ENCODE assay signal across 20 cellular contexts in genomic region chr16:67148656-67149275, GRCh38. TPM values are rescaled to one million over a fixed set of nuclear protein-coding genes. Genes with fewer than 3 reads are reported as not detected.
DNase-seq lines count a peak whose midpoint lies in the region; ATAC-seq, FAIRE-seq and TF ChIP-seq lines count a peak whose summit lies in the region.
"Had no signal": no experiment of that assay in that cellular context is flagged by ENCODE, and none has a peak within 500 bp of the region (broad histone marks: within the 10 kb centered on the region; RNA-seq: fewer than 3 reads in every experiment).

No MANE protein-coding gene starts in this region.

- no peak for FAIRE-seq in HepG2 (lab: Jason Lieb, UNC)
- FAIRE-seq: endometrium had no signal

- peaks cover 9% of the 10 kb centered on the region; the same call in 1 of the 2 replicates for H4K20me1 ChIP-seq in HepG2 (ENCODE audit: insufficient read depth, low read length)

- H3K4me2 ChIP-seq in HepG2 (ENCODE audit: low read depth, low read length), result no peak overlapping the region

- 90% methylated on average over 10 of the region's 11 CpGs for WGBS in HepG2 (ENCODE audit: low lambda C conversion rate)
- 91 to 95% (median 94%) methylated on average over 4 to 11 of the region's 11 CpGs for WGBS in spleen, 5 donors

- TF ChIP-seq CTCF in WTC11 (IDR thresholded peaks at IDR 0.05) (no peak), HepG2 (CRISPR knock-in tag; IDR thresholded peaks at IDR 0.05) (no peak), spleen (IDR thresholded peaks at IDR 0.05 in 8 of 11, conservative IDR thresholded peaks at IDR 0.05 in 3 of 11) (no peak)

- H3K4me3 ChIP-seq in HepG2 (replicated peaks in 1 of 3; ENCODE audit: insufficient read depth in 1 of 3, low read depth in 2 of 3, low read length in 3 of 3) (no peak overlapping the region), spleen (no peak overlapping the region)

- TF ChIP-seq POLR2A in HepG2 (IDR thresholded peaks at IDR 0.05; ENCODE audit: insufficient read depth in 1 of 2, low read depth in 2 of 2, low read length in 2 of 2), result no peak
- no peak for TF ChIP-seq POLR2A in spleen (IDR thresholded peaks at IDR 0.05)

- in situ Hi-C loops in HepG2 (cut with HindIII; ENCODE audit: extremely low pct_ligation_motif_present, low pct_unique_long_range_greater_than_20kb), result no loop called here

- no peaks in the 10 kb centered on the region for H3K79me2 ChIP-seq in HepG2 (ENCODE audit: insufficient read depth, low read length)

- CTCF ChIA-PET in WTC11 (lab: Charles Lee) (interaction anchor here (0.6 to 15.3 kb wide), 8 partner anchors 10 to 192 kb away, joined by 3 to 386 read pairs (median 12); partner anchors contain the start of genes CES3, HSF4 and NOL3), HepG2 (lab: Yijun Ruan, JAX; ENCODE audit: low intra/inter-chr PET ratio, low total read pairs) (no interaction called here)

- peak overlapping the region; percentile 47 to 49 for H3K4me3 Mint-ChIP-seq in activated T-cell treated with anti-CD3 and anti-CD28 coated beads, Interleukin-2, amount 50 U/mL, for 72 hours
- peak overlapping the region; percentile 48; the same call in 1 of the 2 replicates for H3K4me3 Mint-ChIP-seq in WTC11
- H3K4me3 Mint-ChIP-seq: memory B cell had no signal

- H3K4me1 Mint-ChIP-seq in activated T-cell treated with anti-CD3 and anti-CD28 coated beads, Interleukin-2, amount 50 U/mL, for 72 hours (ENCODE audit: low read depth), result peaks cover 15% of the 10 kb centered on the region
- peaks cover 8% of the 10 kb centered on the region for H3K4me1 Mint-ChIP-seq in WTC11

- H3K9ac ChIP-seq in HepG2 (ENCODE audit: insufficient read depth, low read depth, low read length), result no peak overlapping the region

- intact Hi-C loops in HepG2 (cut with micrococcal nuclease; ENCODE audit: unreplicated experiment) (no loop called here), spleen (cut with DNase I; ENCODE audit: low total_unique reads) (no loop called here)

- no peak overlapping the region for H3K27ac Mint-ChIP-seq in activated T-cell treated with anti-CD3 and anti-CD28 coated beads, Interleukin-2, amount 50 U/mL, for 72 hours
- H3K27ac Mint-ChIP-seq in WTC11, result no peak overlapping the region
- H3K27ac Mint-ChIP-seq: memory B cell had no signal

- H2AFZ ChIP-seq in HepG2 (ENCODE audit: low read length), result no peak overlapping the region

- peaks cover 18% of the 10 kb centered on the region for H3K4me1 ChIP-seq in HepG2 (ENCODE audit: insufficient read depth, low read length)
- H3K4me1 ChIP-seq in spleen, result peaks cover 5 to 31% (median 21%) of the 10 kb centered on the region in 6 donors

- no peak for ATAC-seq in activated T-cell treated with anti-CD3 and anti-CD28 coated beads, Interleukin-2, amount 50 U/mL, for 72 hours (replicated peaks in 1 of 2)
- ATAC-seq in WTC11 (no peak), HepG2 (peak; percentile 4), GM19397 (IDR thresholded peaks at IDR 0.05; ENCODE audit: unreplicated experiment) (no peak)
- ATAC-seq: right cardiac atrium had no signal

- no peak for TF ChIP-seq RAD21 in HepG2 (CRISPR knock-in tag; IDR thresholded peaks at IDR 0.05)

- H3K27me3 ChIP-seq in HepG2 (ENCODE audit: control insufficient read depth in 1 of 2, insufficient read depth in 2 of 2, low read length in 2 of 2) (no peaks in the 10 kb centered on the region; a peak in 1 of 5 replicates), spleen (replicated peaks in 1 of 7) (peaks cover 0 to 36% (median 23%) of the 10 kb centered on the region in 7 donors)

- POLR2A ChIA-PET in WTC11 (lab: Charles Lee) (no interaction called here), HepG2 (lab: Yijun Ruan, JAX) (interaction anchor here (1.7 to 4.1 kb wide), 3 partner anchors 7 to 37 kb away, joined by 13 to 19 read pairs (median 16); partner anchors contain the start of genes FBXL8 and TRADD)

- no peak for DNase-seq in activated T-cell treated with anti-CD3 and anti-CD28 coated beads, Interleukin-2, amount 50 U/mL, for 72 hours
- DNase-seq in activated T-cell treated with anti-CD3 and anti-CD28 coated beads for 4 hours (no peak), WTC11 (ENCODE audit: low spot score) (no peak), HepG2 (ENCODE audit: low spot score) (no peak), spleen (peak; percentile 38), NCI-H1436 (lab: John Stamatoyannopoulos, UW) (no peak)
- no peak for DNase-seq in stimulated activated CD4-positive, alpha-beta T cell treated with anti-CD3 and anti-CD28 coated beads, Interleukin-12 subunit alpha, Interleukin-12 subunit beta, amount 100 ng/mL, for 4 hours
- DNase-seq: activated T-cell treated with anti-CD3 and anti-CD28 coated beads, Interleukin-2, amount 50 U/mL, for 1 hour; amygdala; hippocampal formation; kidney glomerular epithelial cell; NCI-H2081; NCI-H524; SHP77 treated with DMSO at 0.1 percent for 48 hours; stimulated activated CD4-positive, alpha-beta T cell treated with anti-CD3 and anti-CD28 coated beads, Interleukin-1b, Interleukin-23, amount 100 ng/mL, for 48 hours; T1000 had no signal

- H3K36me3 ChIP-seq in HepG2 (replicated peaks in 1 of 2; ENCODE audit: control insufficient read depth in 1 of 2, insufficient read depth in 2 of 2, low read length in 2 of 2), result peaks cover 36 to 54% of the 10 kb centered on the region in 2 experiments
- H3K36me3 ChIP-seq in spleen, result peaks cover 0 to 59% (median 49%) of the 10 kb centered on the region in 6 donors

- no peaks in the 10 kb centered on the region for H3K9me3 Mint-ChIP-seq in activated T-cell treated with anti-CD3 and anti-CD28 coated beads, Interleukin-2, amount 50 U/mL, for 72 hours
- no peaks in the 10 kb centered on the region for H3K9me3 Mint-ChIP-seq in WTC11
- H3K9me3 Mint-ChIP-seq: memory B cell had no signal

- no peak overlapping the region for H3K27ac ChIP-seq in HepG2 (ENCODE audit: extremely low read length, insufficient read depth, low read length)
- no peak overlapping the region for H3K27ac ChIP-seq in spleen

- peaks cover 3 to 12% of the 10 kb centered on the region in 2 donors for H3K36me3 Mint-ChIP-seq in activated T-cell treated with anti-CD3 and anti-CD28 coated beads, Interleukin-2, amount 50 U/mL, for 72 hours (ENCODE audit: insufficient read depth in 2 of 2)
- H3K36me3 Mint-ChIP-seq in WTC11, result peaks cover 17% of the 10 kb centered on the region

- peaks cover 17% of the 10 kb centered on the region for H3K27me3 Mint-ChIP-seq in activated T-cell treated with anti-CD3 and anti-CD28 coated beads, Interleukin-2, amount 50 U/mL, for 72 hours (ENCODE audit: low read depth)
- peaks cover 37% of the 10 kb centered on the region for H3K27me3 Mint-ChIP-seq in WTC11 (ENCODE audit: low read depth)

- TF ChIP-seq EP300 in HepG2 (IDR thresholded peaks at IDR 0.05; ENCODE audit: low read depth in 2 of 2, low read length in 2 of 2) (no peak), HepG2 (CRISPR knock-in tag; IDR thresholded peaks at IDR 0.05; ENCODE audit: borderline replicate concordance) (no peak)

- no TSS peak for BruUV-seq in HepG2 (replicated peaks; lab: Mats Ljungman, UMichigan)

- H3K9me3 ChIP-seq in HepG2 (ENCODE audit: low read length), result no peaks in the 10 kb centered on the region
- no peaks in the 10 kb centered on the region for H3K9me3 ChIP-seq in spleen

RNA-seq across cellular contexts. Expression of gene B3GNT9, which starts 2.0 kb away (rescaled TPM):
- 1 to 10 TPM; 5.7 to 7.5 TPM for total RNA-seq in activated T-cell treated with anti-CD3 and anti-CD28 coated beads, Interleukin-2, amount 50 U/mL, for 72 hours
- 6.4 to 7.8 TPM (median 7.6 TPM) in 3 replicates for total RNA-seq in WTC11 (2021)
- 1.5 and 3.1 TPM in 2 replicates for total RNA-seq in HepG2 (2016; rRNA removed; fragmentation: Illumina TruSeq; extraction: Trizol)
- 0.61 and 0.79 TPM in 2 replicates for total RNA-seq in HepG2 (2016; cell fraction: cytosol; rRNA removed; fragmentation: Illumina TruSeq; extraction: Trizol; ENCODE audit: low read depth)
- total RNA-seq in HepG2 (2016; cell fraction: insoluble cytoplasmic fraction; rRNA removed; fragmentation: Illumina TruSeq; extraction: Trizol), result 1.5 and 2.9 TPM in 2 replicates
- total RNA-seq in HepG2 (2016; cell fraction: membrane; rRNA removed; fragmentation: Illumina TruSeq; extraction: Trizol), result 1.8 and 2.1 TPM in 2 replicates
- 1.8 and 2.5 TPM in 2 replicates for total RNA-seq in HepG2 (2016; cell fraction: nucleus; rRNA removed; fragmentation: Illumina TruSeq; extraction: Trizol)
- polyA plus RNA-seq in HepG2 (2011; rRNA removed), result 1.2 and 1.5 TPM in 2 replicates
- polyA plus RNA-seq in HepG2 (2011; cell fraction: cytosol; rRNA removed), result 1.4 and 1.9 TPM in 2 replicates
- 2.0 and 2.5 TPM in 2 replicates for polyA plus RNA-seq in HepG2 (2011; cell fraction: nucleus; rRNA removed)
- 0.80 and 0.82 TPM in 2 replicates for polyA plus RNA-seq in HepG2 (2012)
- 0.38 and 0.54 TPM in 2 replicates for polyA plus RNA-seq in HepG2 (2016; cell fraction: cytosol; fragmentation: Illumina TruSeq; extraction: Trizol; ENCODE audit: low read depth)
- polyA plus RNA-seq in HepG2 (2016; cell fraction: insoluble cytoplasmic fraction; fragmentation: Illumina TruSeq; extraction: Trizol; ENCODE audit: low read depth), result 1.9 and 2.0 TPM in 2 replicates
- 1.3 and 1.7 TPM in 2 replicates for polyA plus RNA-seq in HepG2 (2016; cell fraction: membrane; fragmentation: Illumina TruSeq; extraction: Trizol; ENCODE audit: low read depth)
- polyA plus RNA-seq in HepG2 (2016; cell fraction: nucleus; fragmentation: Illumina TruSeq; extraction: Trizol; ENCODE audit: insufficient read depth, low read depth), result 4.0 and 4.3 TPM in 2 replicates
- polyA minus RNA-seq in HepG2 (2011; rRNA and poly(A)+ RNA removed; ENCODE audit: low replicate concordance), result 2.8 and 8.7 TPM in 2 replicates
- polyA minus RNA-seq in HepG2 (2011; cell fraction: cytosol; rRNA and poly(A)+ RNA removed), result 0.99 and 1.1 TPM in 2 replicates
- 0.99 and 1.7 TPM in 2 replicates for polyA minus RNA-seq in HepG2 (2011; cell fraction: nucleus; rRNA and poly(A)+ RNA removed)
- total RNA-seq in spleen, result 10 to 100 TPM in 4 of 7 donors, 1 to 10 TPM in 3; 6.1 to 15.3 (median 10.1) TPM
- 1 to 10 TPM; 2.0 to 6.6 (median 3.0) TPM for polyA plus RNA-seq in spleen

RNA-seq across cellular contexts. Expression of gene TRADD, which starts 10.9 kb away (rescaled TPM):
- 10 to 100 TPM; 38.1 to 50.7 TPM for total RNA-seq in activated T-cell treated with anti-CD3 and anti-CD28 coated beads, Interleukin-2, amount 50 U/mL, for 72 hours
- 1.4 to 2.1 TPM (median 1.7 TPM) in 3 replicates for total RNA-seq in WTC11 (2021)
- 6.2 and 7.8 TPM in 2 replicates for total RNA-seq in HepG2 (2016; rRNA removed; fragmentation: Illumina TruSeq; extraction: Trizol)
- total RNA-seq in HepG2 (2016; cell fraction: cytosol; rRNA removed; fragmentation: Illumina TruSeq; extraction: Trizol; ENCODE audit: low read depth), result 3.2 TPM in 2 replicates
- 6.8 and 9.0 TPM in 2 replicates for total RNA-seq in HepG2 (2016; cell fraction: insoluble cytoplasmic fraction; rRNA removed; fragmentation: Illumina TruSeq; extraction: Trizol)
- 4.6 and 4.9 TPM in 2 replicates for total RNA-seq in HepG2 (2016; cell fraction: membrane; rRNA removed; fragmentation: Illumina TruSeq; extraction: Trizol)
- 4.8 and 4.9 TPM in 2 replicates for total RNA-seq in HepG2 (2016; cell fraction: nucleus; rRNA removed; fragmentation: Illumina TruSeq; extraction: Trizol)
- polyA plus RNA-seq in HepG2 (2011; rRNA removed), result 8.2 and 10.3 TPM in 2 replicates
- polyA plus RNA-seq in HepG2 (2011; cell fraction: cytosol; rRNA removed), result 9.8 and 13.8 TPM in 2 replicates
- 22.9 and 28.2 TPM in 2 replicates for polyA plus RNA-seq in HepG2 (2011; cell fraction: nucleus; rRNA removed)
- polyA plus RNA-seq in HepG2 (2012), result 5.3 TPM in 2 replicates
- polyA plus RNA-seq in HepG2 (2016; cell fraction: cytosol; fragmentation: Illumina TruSeq; extraction: Trizol; ENCODE audit: low read depth), result 3.1 and 3.6 TPM in 2 replicates
- polyA plus RNA-seq in HepG2 (2016; cell fraction: insoluble cytoplasmic fraction; fragmentation: Illumina TruSeq; extraction: Trizol; ENCODE audit: low read depth), result 5.3 and 5.9 TPM in 2 replicates
- 3.2 and 3.8 TPM in 2 replicates for polyA plus RNA-seq in HepG2 (2016; cell fraction: membrane; fragmentation: Illumina TruSeq; extraction: Trizol; ENCODE audit: low read depth)
- polyA plus RNA-seq in HepG2 (2016; cell fraction: nucleus; fragmentation: Illumina TruSeq; extraction: Trizol; ENCODE audit: insufficient read depth, low read depth), result 11.5 and 13.8 TPM in 2 replicates
- polyA minus RNA-seq in HepG2 (2011; rRNA and poly(A)+ RNA removed; ENCODE audit: low replicate concordance), result 3.4 and 5.6 TPM in 2 replicates
- 4.1 and 5.0 TPM in 2 replicates for polyA minus RNA-seq in HepG2 (2011; cell fraction: cytosol; rRNA and poly(A)+ RNA removed)
- 5.0 TPM in 2 replicates for polyA minus RNA-seq in HepG2 (2011; cell fraction: nucleus; rRNA and poly(A)+ RNA removed)
- 10 to 100 TPM; 29.2 to 39.3 (median 31.1) TPM for total RNA-seq in spleen
- 10 to 100 TPM; 27.5 to 42.2 (median 35.3) TPM for polyA plus RNA-seq in spleen

RNA-seq across cellular contexts. Expression of gene FBXL8, which starts 11.0 kb away (rescaled TPM):
- total RNA-seq in activated T-cell treated with anti-CD3 and anti-CD28 coated beads, Interleukin-2, amount 50 U/mL, for 72 hours, result 10 to 100 TPM; 32.1 to 37.1 TPM
- 1.1 to 1.2 TPM (median 1.1 TPM) in 3 replicates for total RNA-seq in WTC11 (2021)
- 1.5 and 3.9 TPM in 2 replicates for total RNA-seq in HepG2 (2016; rRNA removed; fragmentation: Illumina TruSeq; extraction: Trizol)
- total RNA-seq in HepG2 (2016; cell fraction: cytosol; rRNA removed; fragmentation: Illumina TruSeq; extraction: Trizol; ENCODE audit: low read depth), result 0.81 and 0.88 TPM in 2 replicates
- 1.2 and 3.5 TPM in 2 replicates for total RNA-seq in HepG2 (2016; cell fraction: insoluble cytoplasmic fraction; rRNA removed; fragmentation: Illumina TruSeq; extraction: Trizol)
- 1.9 and 2.3 TPM in 2 replicates for total RNA-seq in HepG2 (2016; cell fraction: membrane; rRNA removed; fragmentation: Illumina TruSeq; extraction: Trizol)
- 4.6 and 4.8 TPM in 2 replicates for total RNA-seq in HepG2 (2016; cell fraction: nucleus; rRNA removed; fragmentation: Illumina TruSeq; extraction: Trizol)
- 9.3 and 10.9 TPM in 2 replicates for polyA plus RNA-seq in HepG2 (2011; rRNA removed)
- polyA plus RNA-seq in HepG2 (2011; cell fraction: cytosol; rRNA removed), result 3.2 and 6.0 TPM in 2 replicates
- 173 and 222 TPM in 2 replicates for polyA plus RNA-seq in HepG2 (2011; cell fraction: nucleus; rRNA removed)
- polyA plus RNA-seq in HepG2 (2012), result 5.8 and 7.5 TPM in 2 replicates
- 0.17 and 0.29 TPM in 2 replicates for polyA plus RNA-seq in HepG2 (2016; cell fraction: cytosol; fragmentation: Illumina TruSeq; extraction: Trizol; ENCODE audit: low read depth)
- 2.0 and 2.2 TPM in 2 replicates for polyA plus RNA-seq in HepG2 (2016; cell fraction: insoluble cytoplasmic fraction; fragmentation: Illumina TruSeq; extraction: Trizol; ENCODE audit: low read depth)
- 0.58 and 0.92 TPM in 2 replicates for polyA plus RNA-seq in HepG2 (2016; cell fraction: membrane; fragmentation: Illumina TruSeq; extraction: Trizol; ENCODE audit: low read depth)
- polyA plus RNA-seq in HepG2 (2016; cell fraction: nucleus; fragmentation: Illumina TruSeq; extraction: Trizol; ENCODE audit: insufficient read depth, low read depth), result 9.5 and 16.0 TPM in 2 replicates
- 4.6 and 9.2 TPM in 2 replicates for polyA minus RNA-seq in HepG2 (2011; rRNA and poly(A)+ RNA removed; ENCODE audit: low replicate concordance)
- 2.9 and 3.2 TPM in 2 replicates for polyA minus RNA-seq in HepG2 (2011; cell fraction: cytosol; rRNA and poly(A)+ RNA removed)
- polyA minus RNA-seq in HepG2 (2011; cell fraction: nucleus; rRNA and poly(A)+ RNA removed), result 19.1 and 22.3 TPM in 2 replicates
- 10 to 100 TPM in 6 of 7 donors, 1 to 10 TPM in 1; 8.4 to 29.9 (median 13.2) TPM for total RNA-seq in spleen
- polyA plus RNA-seq in spleen, result 10 to 100 TPM in 1 of 3 donors, 1 to 10 TPM in 2; 6.0 to 11.2 (median 6.0) TPM

RNA-seq across cellular contexts. Expression of gene HSF4, which starts 15.8 kb away (rescaled TPM):
- total RNA-seq in activated T-cell treated with anti-CD3 and anti-CD28 coated beads, Interleukin-2, amount 50 U/mL, for 72 hours, result 10 to 100 TPM; 63.4 to 87.7 TPM
- total RNA-seq in WTC11 (2021) (2.2 to 2.5 TPM (median 2.3 TPM) in 3 replicates), HepG2 (2016; rRNA removed; fragmentation: Illumina TruSeq; extraction: Trizol) (0.41 and 3.5 TPM in 2 replicates), spleen (10 to 100 TPM; 11.5 to 43.7 (median 23.3) TPM)
- 0.44 and 1.0 TPM in 2 replicates for total RNA-seq in HepG2 (2016; cell fraction: cytosol; rRNA removed; fragmentation: Illumina TruSeq; extraction: Trizol; ENCODE audit: low read depth)
- total RNA-seq in HepG2 (2016; cell fraction: insoluble cytoplasmic fraction; rRNA removed; fragmentation: Illumina TruSeq; extraction: Trizol), result 0.79 and 3.2 TPM in 2 replicates
- 0.59 and 0.68 TPM in 2 replicates for total RNA-seq in HepG2 (2016; cell fraction: membrane; rRNA removed; fragmentation: Illumina TruSeq; extraction: Trizol)
- 4.6 and 5.3 TPM in 2 replicates for total RNA-seq in HepG2 (2016; cell fraction: nucleus; rRNA removed; fragmentation: Illumina TruSeq; extraction: Trizol)
- polyA plus RNA-seq in HepG2 (2011; rRNA removed) (16.9 and 17.9 TPM in 2 replicates), spleen (10 to 100 TPM; 16.1 to 24.0 (median 16.7) TPM)
- 1.8 and 2.3 TPM in 2 replicates for polyA plus RNA-seq in HepG2 (2011; cell fraction: cytosol; rRNA removed)
- polyA plus RNA-seq in HepG2 (2011; cell fraction: nucleus; rRNA removed), result 319 and 364 TPM in 2 replicates
- 12.3 and 18.7 TPM in 2 replicates for polyA plus RNA-seq in HepG2 (2012)
- 0.77 TPM in 1 of 2 replicates, not detected in the other for polyA plus RNA-seq in HepG2 (2016; cell fraction: cytosol; fragmentation: Illumina TruSeq; extraction: Trizol; ENCODE audit: low read depth)
- 0.87 and 1.1 TPM in 2 replicates for polyA plus RNA-seq in HepG2 (2016; cell fraction: insoluble cytoplasmic fraction; fragmentation: Illumina TruSeq; extraction: Trizol; ENCODE audit: low read depth)
- 0.36 and 0.41 TPM in 2 replicates for polyA plus RNA-seq in HepG2 (2016; cell fraction: membrane; fragmentation: Illumina TruSeq; extraction: Trizol; ENCODE audit: low read depth)
- polyA plus RNA-seq in HepG2 (2016; cell fraction: nucleus; fragmentation: Illumina TruSeq; extraction: Trizol; ENCODE audit: insufficient read depth, low read depth), result 18.4 and 20.6 TPM in 2 replicates
- 7.7 and 14.1 TPM in 2 replicates for polyA minus RNA-seq in HepG2 (2011; rRNA and poly(A)+ RNA removed; ENCODE audit: low replicate concordance)
- polyA minus RNA-seq in HepG2 (2011; cell fraction: cytosol; rRNA and poly(A)+ RNA removed), result 1.1 TPM in 1 of 2 replicates, not detected in the other
- 19.5 and 25.2 TPM in 2 replicates for polyA minus RNA-seq in HepG2 (2011; cell fraction: nucleus; rRNA and poly(A)+ RNA removed)

RNA-seq across cellular contexts. Expression of gene NOL3, which starts 21.6 kb away (rescaled TPM):
- total RNA-seq in activated T-cell treated with anti-CD3 and anti-CD28 coated beads, Interleukin-2, amount 50 U/mL, for 72 hours, result 10 to 100 TPM; 21.6 to 30.6 TPM
- 8.5 to 10.6 TPM (median 9.7 TPM) in 3 replicates for total RNA-seq in WTC11 (2021)
- total RNA-seq in HepG2 (2016; rRNA removed; fragmentation: Illumina TruSeq; extraction: Trizol), result 3.1 and 5.7 TPM in 2 replicates
- 0.91 and 1.1 TPM in 2 replicates for total RNA-seq in HepG2 (2016; cell fraction: cytosol; rRNA removed; fragmentation: Illumina TruSeq; extraction: Trizol; ENCODE audit: low read depth)
- 3.8 and 4.1 TPM in 2 replicates for total RNA-seq in HepG2 (2016; cell fraction: insoluble cytoplasmic fraction; rRNA removed; fragmentation: Illumina TruSeq; extraction: Trizol)
- total RNA-seq in HepG2 (2016; cell fraction: membrane; rRNA removed; fragmentation: Illumina TruSeq; extraction: Trizol), result 2.1 and 2.2 TPM in 2 replicates
- 2.7 and 3.0 TPM in 2 replicates for total RNA-seq in HepG2 (2016; cell fraction: nucleus; rRNA removed; fragmentation: Illumina TruSeq; extraction: Trizol)
- 20.5 and 23.3 TPM in 2 replicates for polyA plus RNA-seq in HepG2 (2011; rRNA removed)
- polyA plus RNA-seq in HepG2 (2011; cell fraction: cytosol; rRNA removed), result 9.2 and 14.1 TPM in 2 replicates
- polyA plus RNA-seq in HepG2 (2011; cell fraction: nucleus; rRNA removed), result 78.8 and 95.6 TPM in 2 replicates
- 23.5 and 26.3 TPM in 2 replicates for polyA plus RNA-seq in HepG2 (2012)
- polyA plus RNA-seq in HepG2 (2016; cell fraction: cytosol; fragmentation: Illumina TruSeq; extraction: Trizol; ENCODE audit: low read depth), result 1.1 and 1.3 TPM in 2 replicates
- 3.6 TPM in 2 replicates for polyA plus RNA-seq in HepG2 (2016; cell fraction: insoluble cytoplasmic fraction; fragmentation: Illumina TruSeq; extraction: Trizol; ENCODE audit: low read depth)
- polyA plus RNA-seq in HepG2 (2016; cell fraction: membrane; fragmentation: Illumina TruSeq; extraction: Trizol; ENCODE audit: low read depth), result 2.3 and 2.9 TPM in 2 replicates
- 18.2 and 26.0 TPM in 2 replicates for polyA plus RNA-seq in HepG2 (2016; cell fraction: nucleus; fragmentation: Illumina TruSeq; extraction: Trizol; ENCODE audit: insufficient read depth, low read depth)
- polyA minus RNA-seq in HepG2 (2011; rRNA and poly(A)+ RNA removed; ENCODE audit: low replicate concordance), result 5.4 and 16.0 TPM in 2 replicates
- 2.8 and 3.7 TPM in 2 replicates for polyA minus RNA-seq in HepG2 (2011; cell fraction: cytosol; rRNA and poly(A)+ RNA removed)
- polyA minus RNA-seq in HepG2 (2011; cell fraction: nucleus; rRNA and poly(A)+ RNA removed), result 14.3 and 16.3 TPM in 2 replicates
- 10 to 100 TPM in 6 of 7 donors, 1 to 10 TPM in 1; 8.2 to 14.2 (median 13.6) TPM for total RNA-seq in spleen
- 10 to 100 TPM in 2 of 3 donors, 1 to 10 TPM in 1; 8.7 to 12.0 (median 10.8) TPM for polyA plus RNA-seq in spleen
